ENCODE assay signal across 10 cellular contexts in genomic region chr2:75416420-75417342, GRCh38.
DNase-seq lines count a peak whose midpoint lies in the region; ATAC-seq, FAIRE-seq and TF ChIP-seq lines count a peak whose summit lies in the region.
"Had no signal": no experiment of that assay in that cellular context is flagged by ENCODE, and none has a peak within 500 bp of the region (broad histone marks: within the 10 kb centered on the region; RNA-seq: fewer than 3 reads in every experiment).

No MANE protein-coding gene starts in this region.

- H3K36me3 Mint-ChIP-seq in naive B cell, result peaks cover 6 to 22% of the 10 kb centered on the region in 2 donors

- H3K4me3 Mint-ChIP-seq in naive B cell, result peak overlapping the region; percentile 81 to 98 (median 89)

- peaks cover 0 to 9% (median 2%) of the 10 kb centered on the region in 7 donors for H3K9me3 Mint-ChIP-seq in naive B cell

- no peak overlapping the region for H3K4me3 ChIP-seq in NB4 (ENCODE audit: low read depth, low read length)
- H3K4me3 ChIP-seq: psoas muscle had no signal

- peaks cover 14 to 42% (median 18%) of the 10 kb centered on the region in 3 donors for H3K4me1 Mint-ChIP-seq in naive B cell

- TF ChIP-seq CTCF in NB4 (IDR thresholded peaks at IDR 0.05; ENCODE audit: low read depth, low read length), result no peak
- TF ChIP-seq CTCF in foreskin keratinocyte (conservative IDR thresholded peaks at IDR 0.05), result no peak

- no peak for TF ChIP-seq POLR2A in NB4 (IDR thresholded peaks at IDR 0.05; ENCODE audit: extremely low read depth, insufficient read length)

- H3K27ac Mint-ChIP-seq in naive B cell, result peak overlapping the region; percentile 88 to 98 (median 93)

- DNase-seq in NB4 (ENCODE audit: low read depth) (peak; percentile 11), naive B cell (peak; percentile 7), HTR-8/SVneo (ENCODE audit: insufficient read length, low spot score) (no peak), ureter (ENCODE audit: low spot score) (no peak), foreskin keratinocyte (no peak), AML-193 (lab: John Stamatoyannopoulos, UW) (no peak)
- DNase-seq: psoas muscle had no signal

- H3K27ac ChIP-seq in foreskin keratinocyte, result no peak overlapping the region
- H3K27ac ChIP-seq: epithelial cell of prostate, psoas muscle had no signal

- H3K27me3 ChIP-seq in foreskin keratinocyte, result peaks cover 6% of the 10 kb centered on the region

- peak; percentile 79 for ATAC-seq in GM18511 (IDR thresholded peaks at IDR 0.05; ENCODE audit: unreplicated experiment)
- ATAC-seq in GM21825 (IDR thresholded peaks at IDR 0.05; ENCODE audit: unreplicated experiment), result peak; percentile 78
- ATAC-seq in naive B cell (ENCODE audit: low read depth in 2 of 2), result peak; percentile 70 to 81
- ATAC-seq in foreskin keratinocyte, result no peak
- ATAC-seq: psoas muscle had no signal

- H3K4me1 ChIP-seq in foreskin keratinocyte, result no peaks in the 10 kb centered on the region
- H3K4me1 ChIP-seq: psoas muscle had no signal

- no peak for FAIRE-seq in HTR-8/SVneo (lab: Jason Lieb, UNC)

- peaks cover 0 to 19% (median 8%) of the 10 kb centered on the region in 3 donors for H3K27me3 Mint-ChIP-seq in naive B cell

Comparison
In these comparisons a context has a peak if more than half of its experiments do, and no peak if none do; other contexts are left out.
1. DNase-seq: peak in NB4 (single experiment) and naive B cell (single experiment); none in HTR-8/SVneo (single experiment), ureter (single experiment), foreskin keratinocyte (0 of 2) and AML-193 (0 of 2).